Comparison of ENCODE assay signal across 8 cellular contexts in genomic region chr4:186724861-186725419, GRCh38. TPM values are rescaled to one million over a fixed set of nuclear protein-coding genes. Genes with fewer than 3 reads are reported as not detected.
DNase-seq lines count a peak whose midpoint lies in the region; ATAC-seq and TF ChIP-seq lines count a peak whose summit lies in the region.

No MANE protein-coding gene starts in this region.

- H3K4me3 ChIP-seq in heart right ventricle (peak overlapping the region; percentile 63 to 87 (median 78)), astrocyte of the spinal cord (ENCODE audit: low read depth, low read length) (peak overlapping the region; percentile 96), right lobe of liver (peak overlapping the region; percentile 63 to 88 (median 72)), aorta (ENCODE audit: low read length in 2 of 2) (peak overlapping the region; percentile 38 to 90)

- H3K4me1 ChIP-seq in heart right ventricle (peaks cover 0 to 32% (median 7%) of the 10 kb centered on the region in 9 donors), right lobe of liver (peaks cover 0 to 12% (median 0%) of the 10 kb centered on the region in 4 donors), aorta (ENCODE audit: control insufficient read depth in 1 of 2, insufficient read depth in 2 of 2, low read length in 2 of 2) (no peaks in the 10 kb centered on the region)

- no peak for ATAC-seq in heart right ventricle
- no peak for ATAC-seq in left ventricle myocardium superior
- ATAC-seq in right lobe of liver: no peak
- ATAC-seq in aorta (ENCODE audit: low FRiP score): no peak

- DNase-seq in heart right ventricle (no peak), left ventricle myocardium superior (no peak), astrocyte of the spinal cord (ENCODE audit: low read depth, low spot score) (peak; percentile 65), right lobe of liver (no peak), aorta (no peak), amniotic stem cell (lab: John Stamatoyannopoulos, UW) (no peak), NCI-H2171 treated with DMSO at 0.1 percent for 48 hours (lab: John Stamatoyannopoulos, UW) (no peak), T1000 (lab: John Stamatoyannopoulos, UW) (no peak)

- intact Hi-C loops in heart right ventricle (cut with DNase I) (loop anchor here in 9 of 10 donors (2.0 to 10.0 kb wide), 10 partner anchors 53 to 452 kb away; no protein-coding TSS in a partner anchor), left ventricle myocardium superior (cut with micrococcal nuclease) (loop anchor here (2.0 kb wide), 1 partner anchor 56 kb away; no protein-coding TSS in a partner anchor), right lobe of liver (cut with DNase I) (no loop called here), aorta (cut with DNase I) (loop anchor here (5.0 to 10.0 kb wide), 9 partner anchors 38 to 1647 kb away; no protein-coding TSS in a partner anchor)

- H3K9me3 ChIP-seq in heart right ventricle: peaks cover 0 to 10% (median 6%) of the 10 kb centered on the region in 11 donors
- H3K9me3 ChIP-seq in right lobe of liver: no peaks in the 10 kb centered on the region
- no peaks in the 10 kb centered on the region for H3K9me3 ChIP-seq in aorta (ENCODE audit: control insufficient read depth, low read length)

- in situ Hi-C loops in astrocyte of the spinal cord (cut with HindIII; ENCODE audit: low sequenced_read_pairs): no loop called here

- peaks cover 0 to 77% (median 21%) of the 10 kb centered on the region in 7 donors for H3K27me3 ChIP-seq in heart right ventricle
- no peaks in the 10 kb centered on the region for H3K27me3 ChIP-seq in right lobe of liver
- no peaks in the 10 kb centered on the region for H3K27me3 ChIP-seq in aorta (ENCODE audit: control insufficient read depth in 1 of 2, insufficient read depth in 2 of 2, low read length in 1 of 2)

- TF ChIP-seq POLR2A in right lobe of liver (IDR thresholded peaks at IDR 0.05): no peak

- TF ChIP-seq CTCF in heart right ventricle (IDR thresholded peaks at IDR 0.05): no peak
- no peak for TF ChIP-seq CTCF in astrocyte of the spinal cord (IDR thresholded peaks at IDR 0.05; ENCODE audit: low read depth, low read length)
- no peak for TF ChIP-seq CTCF in right lobe of liver (IDR thresholded peaks at IDR 0.05)

- 1 to 2% methylated on average over 18 of the region's 18 CpGs for WGBS in heart right ventricle, 2 donors
- WGBS in right lobe of liver (ENCODE audit: insufficient coverage, low coverage, low lambda C conversion rate, missing lambda C conversion rate): 2% methylated on average over 18 of the region's 18 CpGs
- 1% methylated on average over 18 of the region's 18 CpGs for WGBS in aorta, 2 donors

- H3K27ac ChIP-seq in heart right ventricle (peak overlapping the region; percentile 84 to 97 (median 90)), right lobe of liver (peak overlapping the region; percentile 85 to 93 (median 87)), aorta (ENCODE audit: low read depth in 1 of 2, low read length in 2 of 2) (peak overlapping the region; percentile 39 to 47)

- H3K36me3 ChIP-seq in heart right ventricle (no peaks in the 10 kb centered on the region), right lobe of liver (no peaks in the 10 kb centered on the region), aorta (ENCODE audit: control insufficient read depth in 1 of 2, insufficient read depth in 2 of 2, low read length in 1 of 2) (no peaks in the 10 kb centered on the region)

RNA-seq across cellular contexts. Expression of gene FAT1, which starts 1.3 kb away (rescaled TPM):
- total RNA-seq in heart right ventricle: 100 to 1,000 TPM in 3 of 10 donors, 10 to 100 TPM in 7; 48.5 to 131 (median 82.8) TPM
- polyA plus RNA-seq in heart right ventricle: 10 to 100 TPM; 20.4 to 43.2 TPM
- total RNA-seq in left ventricle myocardium superior: 61.8 TPM
- 100 to 1,000 TPM in 2 of 6 experiments, 10 to 100 TPM in 4; 32.9 to 173 (median 69.7) TPM for total RNA-seq in right lobe of liver
- total RNA-seq in aorta: 100 to 1,000 TPM in 1 of 2 donors, 10 to 100 TPM in 1; 95.3 to 106 TPM
- polyA plus RNA-seq in aorta: 10 to 100 TPM; 23.5 to 41.2 TPM

Comparison
In these comparisons a context has a peak if more than half of its experiments do, and no peak if none do; other contexts are left out.
1. intact Hi-C loops: an anchor here in heart right ventricle (2.0 to 10.0 kb wide), left ventricle myocardium superior (2.0 kb wide) and aorta (5.0 to 10.0 kb wide); none called in right lobe of liver.